ENCODE assay signal across 8 cellular contexts in genomic region chr19:1883784-1884183, GRCh38. TPM values are rescaled to one million over a fixed set of nuclear protein-coding genes. Genes with fewer than 3 reads are reported as not detected.
DNase-seq lines count a peak whose midpoint lies in the region; ATAC-seq, FAIRE-seq and TF ChIP-seq lines count a peak whose summit lies in the region.

No MANE protein-coding gene starts in this region.

- H3K27me3 ChIP-seq in GM12878 (replicated peaks in 1 of 2; ENCODE audit: control insufficient read depth in 2 of 2, insufficient read depth in 2 of 2, low read length in 1 of 2) = no peaks in the 10 kb centered on the region
- no peaks in the 10 kb centered on the region for H3K27me3 ChIP-seq in tibial nerve

- no peak for FAIRE-seq in GM12878 (lab: Jason Lieb, UNC)

- peak overlapping the region; percentile 96 for H3K9ac ChIP-seq in GM12878 (ENCODE audit: control insufficient read depth, insufficient read depth, low read length)

- TF ChIP-seq CTCF in GM12878 (IDR thresholded peaks at IDR 0.05 in 2 of 3, conservative IDR thresholded peaks at IDR 0.05 in 1 of 3; ENCODE audit: control insufficient read depth in 2 of 3, extremely low read depth in 1 of 3, insufficient read depth in 1 of 3, low read depth in 3 of 3, low read length in 3 of 3) (no peak), tibial nerve (IDR thresholded peaks at IDR 0.05) (no peak)

- WGBS in GM12878 (ENCODE audit: insufficient coverage, insufficient replicate concordance, low lambda C conversion rate, missing lambda C conversion rate) = 26% methylated on average over 8 of the region's 8 CpGs
- 23 to 25% methylated on average over 8 of the region's 8 CpGs for WGBS in tibial nerve, 2 donors

- peaks cover 21% of the 10 kb centered on the region for H3K4me1 ChIP-seq in GM12878 (ENCODE audit: control insufficient read depth, insufficient read depth, low read length)
- H3K4me1 ChIP-seq in tibial nerve = peaks cover 0 to 60% (median 36%) of the 10 kb centered on the region in 4 donors

- RAD21 ChIA-PET in GM12878 (lab: Charles Lee; ENCODE audit: unreplicated experiment) = interaction anchor here (0.5 to 1.5 kb wide), 2 partner anchors 11 to 19 kb away, joined by 4 to 7 read pairs; no protein-coding TSS in a partner anchor

- TF ChIP-seq RAD21 in GM12878 (IDR thresholded peaks at IDR 0.05; ENCODE audit: insufficient read depth, low read depth, low read length) = no peak

- H3K27ac ChIP-seq in GM12878 (ENCODE audit: control insufficient read depth, insufficient read depth) (peak overlapping the region; percentile 27; the same call in 1 of the 2 replicates), tibial nerve (peak overlapping the region; percentile 64 to 89 (median 84))

- TF ChIP-seq EP300 in GM12878 (IDR thresholded peaks at IDR 0.05; ENCODE audit: borderline replicate concordance in 1 of 2, control insufficient read depth in 1 of 2, low read depth in 2 of 2, low read length in 2 of 2) = no peak
- TF ChIP-seq EP300 in tibial nerve (IDR thresholded peaks at IDR 0.05) = no peak

- peaks cover 9% of the 10 kb centered on the region; the same call in 1 of the 2 replicates for H4K20me1 ChIP-seq in GM12878 (ENCODE audit: control insufficient read depth, insufficient read depth)

- TF ChIP-seq POLR2A in GM12878 (IDR thresholded peaks at IDR 0.05; ENCODE audit: low read depth, low read length) (no peak), tibial nerve (IDR thresholded peaks at IDR 0.05) (no peak)

- in situ Hi-C loops in GM12878 (cut with MboI) = no loop called here

- H2AFZ ChIP-seq in GM12878 (ENCODE audit: control insufficient read depth, low read depth, low read length) = no peak overlapping the region

- peak overlapping the region; percentile 99 for H3K4me3 ChIP-seq in GM12878
- H3K4me3 ChIP-seq in tibial nerve = peak overlapping the region; percentile 58 to 88 (median 76)

- peaks cover 34% of the 10 kb centered on the region for H3K79me2 ChIP-seq in GM12878 (ENCODE audit: control insufficient read depth, insufficient read depth, low read length)

- intact Hi-C loops in GM12878 (cut with micrococcal nuclease; ENCODE audit: unreplicated experiment) = no loop called here

- BruUV-seq in GM12878 (replicated peaks; lab: Mats Ljungman, UMichigan) = no TSS peak

- CTCF ChIA-PET in activated CD8-positive, alpha-beta memory T cell treated with anti-CD3 and anti-CD28 coated beads, Interleukin-2, amount 10 ng/mL, durations not matched to agents 7 days and 5 days (lab: Charles Lee) = interaction anchor here (2.4 kb wide), 1 partner anchor 13 kb away, joined by 12 read pairs; no protein-coding TSS in a partner anchor
- CTCF ChIA-PET in GM12878 (lab: Yijun Ruan, JAX) = interaction anchor here (2.4 kb wide), 1 partner anchor 19 kb away, joined by 5 read pairs; no protein-coding TSS in a partner anchor

- H3K9me3 ChIP-seq in GM12878 (replicated peaks; ENCODE audit: control insufficient read depth, insufficient read depth, low read length) (no peaks in the 10 kb centered on the region), tibial nerve (no peaks in the 10 kb centered on the region)

- SMC1A ChIA-PET in GM12878 (lab: Charles Lee; ENCODE audit: uncharacterized antibody, unreplicated experiment) = interaction anchor here (2.0 kb wide), 1 partner anchor 21 kb away, joined by 6 read pairs; no protein-coding TSS in a partner anchor

- H3K27ac Mint-ChIP-seq in activated CD8-positive, alpha-beta memory T cell treated with anti-CD3 and anti-CD28 coated beads, Interleukin-2, amount 10 ng/mL, durations not matched to agents 7 days and 5 days = peak overlapping the region; percentile 98
- peak overlapping the region; percentile 90 for H3K27ac Mint-ChIP-seq in memory B cell

- H3K4me2 ChIP-seq in GM12878 (ENCODE audit: control insufficient read depth, insufficient read depth) = peak overlapping the region; percentile 86

- H3K36me3 Mint-ChIP-seq in activated CD8-positive, alpha-beta memory T cell treated with anti-CD3 and anti-CD28 coated beads, Interleukin-2, amount 10 ng/mL, durations not matched to agents 7 days and 5 days = peaks cover 18% of the 10 kb centered on the region
- H3K36me3 Mint-ChIP-seq in memory B cell = no peaks in the 10 kb centered on the region

- H3K36me3 ChIP-seq in GM12878 (ENCODE audit: control insufficient read depth in 2 of 2, insufficient read depth in 2 of 2, low read length in 1 of 2) = peaks cover 0 to 6% of the 10 kb centered on the region in 2 experiments; a peak in 2 of 4 replicates
- H3K36me3 ChIP-seq in tibial nerve = peaks cover 0 to 14% (median 0%) of the 10 kb centered on the region in 3 donors

- POLR2A ChIA-PET in GM12878 (lab: Charles Lee) = interaction anchor here (0.8 to 2.7 kb wide), 2 partner anchors 9 to 20 kb away, joined by 3 to 9 read pairs; no protein-coding TSS in a partner anchor

- H3K4me3 Mint-ChIP-seq in activated CD8-positive, alpha-beta memory T cell treated with anti-CD3 and anti-CD28 coated beads, Interleukin-2, amount 10 ng/mL, durations not matched to agents 7 days and 5 days = peak overlapping the region; percentile 90
- H3K4me3 Mint-ChIP-seq in memory B cell = peak overlapping the region; percentile 99

- no peaks in the 10 kb centered on the region for H3K27me3 Mint-ChIP-seq in activated CD8-positive, alpha-beta memory T cell treated with anti-CD3 and anti-CD28 coated beads, Interleukin-2, amount 10 ng/mL, durations not matched to agents 7 days and 5 days
- no peaks in the 10 kb centered on the region for H3K27me3 Mint-ChIP-seq in memory B cell

- peaks cover 40% of the 10 kb centered on the region for H3K4me1 Mint-ChIP-seq in activated CD8-positive, alpha-beta memory T cell treated with anti-CD3 and anti-CD28 coated beads, Interleukin-2, amount 10 ng/mL, durations not matched to agents 7 days and 5 days
- peaks cover 26% of the 10 kb centered on the region for H3K4me1 Mint-ChIP-seq in memory B cell

- peak; percentile 10 for ATAC-seq in activated CD8-positive, alpha-beta memory T cell treated with anti-CD3 and anti-CD28 coated beads, Interleukin-2, amount 10 ng/mL, durations not matched to agents 7 days and 5 days
- ATAC-seq in GM12878 (peak; percentile 17), memory B cell (ENCODE audit: low read depth) (no peak), GM18870 (IDR thresholded peaks at IDR 0.05; ENCODE audit: unreplicated experiment) (no peak)

- peak; percentile 57 for DNase-seq in activated CD8-positive, alpha-beta memory T cell treated with anti-CD3 and anti-CD28 coated beads, Interleukin-2, amount 10 ng/mL, durations not matched to agents 7 days and 5 days
- DNase-seq in activated CD8-positive, alpha-beta memory T cell treated with anti-CD3 and anti-CD28 coated beads, Interleukin-2, amount 50 U/mL, for 48 hours = no peak
- DNase-seq in GM12878 (ENCODE audit: low read depth, low spot score) (no peak), memory B cell (ENCODE audit: low spot score in 2 of 2) (no peak), tibial nerve (ENCODE audit: low spot score in 2 of 2) (no peak), NCI-H2171 (lab: John Stamatoyannopoulos, UW) (no peak), cerebellar nuclear complex (lab: John Stamatoyannopoulos, UW) (no peak)

- no peaks in the 10 kb centered on the region for H3K9me3 Mint-ChIP-seq in activated CD8-positive, alpha-beta memory T cell treated with anti-CD3 and anti-CD28 coated beads, Interleukin-2, amount 10 ng/mL, durations not matched to agents 7 days and 5 days (ENCODE audit: low read depth)
- no peaks in the 10 kb centered on the region for H3K9me3 Mint-ChIP-seq in memory B cell

RNA-seq across cellular contexts. Expression of gene ABHD17A, which starts 1.5 kb away (rescaled TPM):
- total RNA-seq in activated CD8-positive, alpha-beta memory T cell treated with anti-CD3 and anti-CD28 coated beads, Interleukin-2, amount 10 ng/mL, durations not matched to agents 7 days and 5 days = 100 to 1,000 TPM; 156 to 189 TPM
- total RNA-seq in GM12878 (2013; cell fraction: nucleolus; rRNA removed) = 25.8 and 29.5 TPM in 2 replicates
- total RNA-seq in GM12878 (2014; rRNA removed) (109 and 126 TPM in 2 replicates), GM12878 (2014; rRNA removed; fragmentation: Illumina TruSeq; extraction: Trizol) (5.6 and 7.0 TPM in 2 replicates), GM12878 (2021) (72.6 and 77.6 TPM in 2 replicates), tibial nerve (100 to 1,000 TPM; 127 to 165 (median 132) TPM)
- 8.6 TPM for polyA plus RNA-seq in GM12878 (2011; ENCODE audit: low read depth)
- polyA plus RNA-seq in GM12878 (2011; rRNA removed) (7.7 and 25.3 TPM in 2 replicates), GM12878 (2014; fragmentation: Illumina TruSeq; extraction: Trizol) (0.87 and 2.5 TPM in 2 replicates), GM12878 (2014; fragmentation: Nextera tagmentation; extraction: Ambion mirVana) (under 1 TPM in 1 of 2 experiments, not detected in 1; 0.13 TPM), GM12878 (2014; rRNA removed) (84.5 and 105 TPM in 2 replicates), GM12878 (2016; fragmentation: Nextera tagmentation; extraction: Ambion mirVana) (10 to 100 TPM; 28.8 to 45.7 TPM)
- polyA plus RNA-seq in GM12878 (2011; cell fraction: cytosol; rRNA removed) = 45.6 and 92.1 TPM in 2 replicates
- 158 and 188 TPM in 2 replicates for polyA plus RNA-seq in GM12878 (2011; cell fraction: nucleus; rRNA removed)
- polyA plus RNA-seq in GM12878 (2012) = 36.2 and 44.0 TPM in 2 replicates
- polyA minus RNA-seq in GM12878 (2011; rRNA and poly(A)+ RNA removed) = 22.4 and 32.0 TPM in 2 replicates
- 21.4 and 26.9 TPM in 2 replicates for polyA minus RNA-seq in GM12878 (2011; cell fraction: cytosol; rRNA and poly(A)+ RNA removed)
- 13.5 and 18.1 TPM in 2 replicates for polyA minus RNA-seq in GM12878 (2011; cell fraction: nucleus; rRNA and poly(A)+ RNA removed)

RNA-seq across cellular contexts. Expression of gene KLF16, which starts 20.4 kb away (rescaled TPM):
- total RNA-seq in activated CD8-positive, alpha-beta memory T cell treated with anti-CD3 and anti-CD28 coated beads, Interleukin-2, amount 10 ng/mL, durations not matched to agents 7 days and 5 days = 10 to 100 TPM; 22.6 to 28.1 TPM
- total RNA-seq in GM12878 (2013; cell fraction: nucleolus; rRNA removed) = 4.1 and 5.1 TPM in 2 replicates
- 5.4 and 6.2 TPM in 2 replicates for total RNA-seq in GM12878 (2014; rRNA removed)
- 2.2 and 2.6 TPM in 2 replicates for total RNA-seq in GM12878 (2014; rRNA removed; fragmentation: Illumina TruSeq; extraction: Trizol)
- total RNA-seq in GM12878 (2021) = 37.6 and 41.2 TPM in 2 replicates
- polyA plus RNA-seq in GM12878 (2011; ENCODE audit: low read depth) = 2.1 TPM
- polyA plus RNA-seq in GM12878 (2011; rRNA removed) = 0.89 and 1.6 TPM in 2 replicates
- polyA plus RNA-seq in GM12878 (2011; cell fraction: cytosol; rRNA removed) = 4.1 and 7.5 TPM in 2 replicates
- polyA plus RNA-seq in GM12878 (2011; cell fraction: nucleus; rRNA removed) = 11.3 and 26.9 TPM in 2 replicates
- polyA plus RNA-seq in GM12878 (2012) = 9.1 and 13.8 TPM in 2 replicates
- polyA plus RNA-seq in GM12878 (2014; fragmentation: Illumina TruSeq; extraction: Trizol) = 0.57 and 2.6 TPM in 2 replicates
- polyA plus RNA-seq in GM12878 (2014; fragmentation: Nextera tagmentation; extraction: Ambion mirVana) = under 1 TPM; 0.03 to 0.24 TPM
- polyA plus RNA-seq in GM12878 (2014; rRNA removed) = 13.4 and 13.7 TPM in 2 replicates
- 1 to 10 TPM; 2.1 to 2.5 TPM for polyA plus RNA-seq in GM12878 (2016; fragmentation: Nextera tagmentation; extraction: Ambion mirVana)
- 0.59 and 1.9 TPM in 2 replicates for polyA minus RNA-seq in GM12878 (2011; rRNA and poly(A)+ RNA removed)
- 4.9 and 7.4 TPM in 2 replicates for polyA minus RNA-seq in GM12878 (2011; cell fraction: cytosol; rRNA and poly(A)+ RNA removed)
- polyA minus RNA-seq in GM12878 (2011; cell fraction: nucleus; rRNA and poly(A)+ RNA removed) = 1.5 and 6.3 TPM in 2 replicates
- total RNA-seq in tibial nerve = 1 to 10 TPM; 4.6 to 8.4 (median 7.0) TPM

RNA-seq across cellular contexts. Expression of gene ADAT3, which starts 21.4 kb away (rescaled TPM):
- 10 to 100 TPM in 1 of 2 experiments, 1 to 10 TPM in 1; 9.3 to 11.4 TPM for total RNA-seq in activated CD8-positive, alpha-beta memory T cell treated with anti-CD3 and anti-CD28 coated beads, Interleukin-2, amount 10 ng/mL, durations not matched to agents 7 days and 5 days
- 26.1 and 30.8 TPM in 2 replicates for total RNA-seq in GM12878 (2013; cell fraction: nucleolus; rRNA removed)
- 3.8 and 5.6 TPM in 2 replicates for total RNA-seq in GM12878 (2014; rRNA removed)
- 0.27 TPM in 1 of 2 replicates, not detected in the other for total RNA-seq in GM12878 (2014; rRNA removed; fragmentation: Illumina TruSeq; extraction: Trizol)
- total RNA-seq in GM12878 (2021) = 11.6 and 11.8 TPM in 2 replicates
- polyA plus RNA-seq in GM12878 (2011; ENCODE audit: low read depth) = 0.54 TPM
- 0.13 and 0.46 TPM in 2 replicates for polyA plus RNA-seq in GM12878 (2011; rRNA removed)
- 1.1 and 2.1 TPM in 2 replicates for polyA plus RNA-seq in GM12878 (2011; cell fraction: cytosol; rRNA removed)
- polyA plus RNA-seq in GM12878 (2011; cell fraction: nucleus; rRNA removed) = 5.4 and 12.3 TPM in 2 replicates
- polyA plus RNA-seq in GM12878 (2012) = 3.0 and 3.7 TPM in 2 replicates
- polyA plus RNA-seq in GM12878 (2014; fragmentation: Illumina TruSeq; extraction: Trizol) = not detected in 2 replicates
- polyA plus RNA-seq in GM12878 (2014; fragmentation: Nextera tagmentation; extraction: Ambion mirVana) = not detected
- 11.0 and 13.2 TPM in 2 replicates for polyA plus RNA-seq in GM12878 (2014; rRNA removed)
- polyA plus RNA-seq in GM12878 (2016; fragmentation: Nextera tagmentation; extraction: Ambion mirVana) = 1 to 10 TPM; 7.7 to 8.9 TPM
- 0.62 TPM in 1 of 2 replicates, not detected in the other for polyA minus RNA-seq in GM12878 (2011; rRNA and poly(A)+ RNA removed)
- 1.1 and 1.5 TPM in 2 replicates for polyA minus RNA-seq in GM12878 (2011; cell fraction: cytosol; rRNA and poly(A)+ RNA removed)
- 1.9 and 4.9 TPM in 2 replicates for polyA minus RNA-seq in GM12878 (2011; cell fraction: nucleus; rRNA and poly(A)+ RNA removed)
- 1 to 10 TPM; 2.4 to 8.7 (median 4.8) TPM for total RNA-seq in tibial nerve

RNA-seq across cellular contexts. Expression of gene SCAMP4, which starts 21.4 kb away (rescaled TPM):
- total RNA-seq in activated CD8-positive, alpha-beta memory T cell treated with anti-CD3 and anti-CD28 coated beads, Interleukin-2, amount 10 ng/mL, durations not matched to agents 7 days and 5 days = 10 to 100 TPM; 32.9 to 34.8 TPM
- 42.9 and 44.9 TPM in 2 replicates for total RNA-seq in GM12878 (2013; cell fraction: nucleolus; rRNA removed)
- total RNA-seq in GM12878 (2014; rRNA removed) (16.9 and 19.3 TPM in 2 replicates), GM12878 (2014; rRNA removed; fragmentation: Illumina TruSeq; extraction: Trizol) (6.5 and 7.0 TPM in 2 replicates), GM12878 (2021) (34.7 and 38.7 TPM in 2 replicates), tibial nerve (10 to 100 TPM; 34.7 to 65.7 (median 56.2) TPM)
- polyA plus RNA-seq in GM12878 (2011; ENCODE audit: low read depth) = 8.1 TPM
- polyA plus RNA-seq in GM12878 (2011; rRNA removed) (2.7 and 5.6 TPM in 2 replicates), GM12878 (2014; fragmentation: Illumina TruSeq; extraction: Trizol) (5.1 and 8.7 TPM in 2 replicates), GM12878 (2014; fragmentation: Nextera tagmentation; extraction: Ambion mirVana) (1 to 10 TPM in 1 of 2 experiments, under 1 TPM in 1; 0.63 to 2.3 TPM), GM12878 (2014; rRNA removed) (24.4 and 33.2 TPM in 2 replicates), GM12878 (2016; fragmentation: Nextera tagmentation; extraction: Ambion mirVana) (10 to 100 TPM; 33.8 to 34.4 TPM)
- 6.9 and 10.0 TPM in 2 replicates for polyA plus RNA-seq in GM12878 (2011; cell fraction: cytosol; rRNA removed)
- 28.6 and 39.7 TPM in 2 replicates for polyA plus RNA-seq in GM12878 (2011; cell fraction: nucleus; rRNA removed)
- polyA plus RNA-seq in GM12878 (2012) = 21.9 and 26.7 TPM in 2 replicates
- 3.1 and 15.0 TPM in 2 replicates for polyA minus RNA-seq in GM12878 (2011; rRNA and poly(A)+ RNA removed)
- polyA minus RNA-seq in GM12878 (2011; cell fraction: cytosol; rRNA and poly(A)+ RNA removed) = 7.0 and 10.7 TPM in 2 replicates
- 9.1 and 17.2 TPM in 2 replicates for polyA minus RNA-seq in GM12878 (2011; cell fraction: nucleus; rRNA and poly(A)+ RNA removed)

RNA-seq across cellular contexts. Expression of gene REXO1, which starts 35.5 kb away (rescaled TPM):
- total RNA-seq in activated CD8-positive, alpha-beta memory T cell treated with anti-CD3 and anti-CD28 coated beads, Interleukin-2, amount 10 ng/mL, durations not matched to agents 7 days and 5 days = 10 to 100 TPM; 58.4 to 68.4 TPM
- total RNA-seq in GM12878 (2013; cell fraction: nucleolus; rRNA removed) = 47.1 and 50.6 TPM in 2 replicates
- total RNA-seq in GM12878 (2014; rRNA removed) = 5.2 and 11.7 TPM in 2 replicates
- total RNA-seq in GM12878 (2014; rRNA removed; fragmentation: Illumina TruSeq; extraction: Trizol) = 6.4 and 8.5 TPM in 2 replicates
- 38.1 and 45.2 TPM in 2 replicates for total RNA-seq in GM12878 (2021)
- 8.9 TPM for polyA plus RNA-seq in GM12878 (2011; ENCODE audit: low read depth)
- polyA plus RNA-seq in GM12878 (2011; rRNA removed) = 2.7 and 9.5 TPM in 2 replicates
- 16.1 and 17.2 TPM in 2 replicates for polyA plus RNA-seq in GM12878 (2011; cell fraction: cytosol; rRNA removed)
- polyA plus RNA-seq in GM12878 (2011; cell fraction: nucleus; rRNA removed) = 52.3 and 81.1 TPM in 2 replicates
- 23.8 and 34.3 TPM in 2 replicates for polyA plus RNA-seq in GM12878 (2012)
- polyA plus RNA-seq in GM12878 (2014; fragmentation: Illumina TruSeq; extraction: Trizol) = 4.0 and 8.2 TPM in 2 replicates
- polyA plus RNA-seq in GM12878 (2014; fragmentation: Nextera tagmentation; extraction: Ambion mirVana) = under 1 TPM; 0.03 to 0.64 TPM
- polyA plus RNA-seq in GM12878 (2014; rRNA removed) = 31.3 and 38.2 TPM in 2 replicates
- 1 to 10 TPM; 3.7 to 8.4 TPM for polyA plus RNA-seq in GM12878 (2016; fragmentation: Nextera tagmentation; extraction: Ambion mirVana)
- 9.6 and 10.0 TPM in 2 replicates for polyA minus RNA-seq in GM12878 (2011; rRNA and poly(A)+ RNA removed)
- 10.0 and 14.4 TPM in 2 replicates for polyA minus RNA-seq in GM12878 (2011; cell fraction: cytosol; rRNA and poly(A)+ RNA removed)
- 7.4 and 15.0 TPM in 2 replicates for polyA minus RNA-seq in GM12878 (2011; cell fraction: nucleus; rRNA and poly(A)+ RNA removed)
- total RNA-seq in tibial nerve = 10 to 100 TPM; 17.9 to 87.3 (median 31.1) TPM

Comparison
In these comparisons a context has a peak if more than half of its experiments do, and no peak if none do; other contexts are left out.
1. ATAC-seq: peak in activated CD8-positive, alpha-beta memory T cell treated with anti-CD3 and anti-CD28 coated beads, Interleukin-2, amount 10 ng/mL, durations not matched to agents 7 days and 5 days (single experiment) and GM12878 (single experiment); none in memory B cell (single experiment) and GM18870 (single experiment).